ENCODE assay signal across 12 cellular contexts in the genomic region with DNA sequence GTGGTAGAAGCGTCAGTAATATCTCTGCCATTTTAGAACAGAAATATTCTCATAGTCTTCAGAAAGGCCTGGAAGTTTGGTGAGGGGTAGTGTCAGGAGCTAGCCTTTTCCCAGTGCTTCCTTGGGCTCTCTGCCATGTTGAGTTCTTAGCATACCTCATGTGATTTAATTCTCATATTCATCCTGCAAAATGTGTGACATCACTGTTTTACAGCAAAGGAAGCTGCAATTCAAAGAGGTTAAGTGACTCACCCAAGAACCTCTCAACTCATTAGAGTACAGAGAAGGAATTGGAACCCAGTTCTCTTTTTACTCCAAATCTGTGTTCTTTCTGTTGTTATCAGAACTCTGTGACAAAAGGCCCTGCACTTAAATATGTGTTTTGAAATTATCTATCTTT.
A peak's percentile ranks its signal among the peaks of the same experiment; 100 is the strongest.
DNase-seq lines count a peak whose midpoint lies in the region; ATAC-seq and TF ChIP-seq lines count a peak whose summit lies in the region.
"Had no signal": no experiment of that assay in that cellular context is flagged by ENCODE, and none has a peak within 500 bp of the region (broad histone marks: within the 10 kb centered on the region; RNA-seq: fewer than 3 reads in every experiment).

No MANE protein-coding gene starts in this region.

- TF ChIP-seq CTCF in HFF-Myc (IDR thresholded peaks at IDR 0.05; ENCODE audit: low read depth, low read length, missing control alignments): no peak

- POLR2A ChIA-PET in CD4-positive, alpha-beta memory T cell (lab: Charles Lee; ENCODE audit: partially characterized antibody): no interaction called here

- CTCF ChIA-PET in CD4-positive, alpha-beta memory T cell (lab: Charles Lee; ENCODE audit: partially characterized antibody): interaction anchor here (1.6 kb wide), 1 partner anchor 24 kb away, joined by 4 read pairs; no protein-coding TSS in a partner anchor

- H3K27ac ChIP-seq in CD4-positive, alpha-beta memory T cell (ENCODE audit: low read depth, low read length): no peak overlapping the region
- H3K27ac ChIP-seq: colonic mucosa, parathyroid adenoma had no signal

- peak; percentile 80 for ATAC-seq in stimulated activated effector memory CD8-positive, alpha-beta T cell treated with anti-CD3 and anti-CD28 coated beads, Interleukin-12 subunit alpha, Interleukin-12 subunit beta, amount 100 ng/mL, for 72 hours
- ATAC-seq in HG03439 (IDR thresholded peaks at IDR 0.05; ENCODE audit: unreplicated experiment) (no peak), left lobe of liver (no peak)
- ATAC-seq: T-cell had no signal

- peaks cover 41% of the 10 kb centered on the region for H3K36me3 Mint-ChIP-seq in stimulated activated effector memory CD8-positive, alpha-beta T cell treated with anti-CD3 and anti-CD28 coated beads, Interleukin-12 subunit alpha, Interleukin-12 subunit beta, amount 100 ng/mL, for 72 hours
- peaks cover 81 to 93% of the 10 kb centered on the region in 2 donors for H3K36me3 Mint-ChIP-seq in CD4-positive, alpha-beta memory T cell

- intact Hi-C loops in CD4-positive, alpha-beta memory T cell (cut with micrococcal nuclease): no loop called here

- H3K4me3 Mint-ChIP-seq in stimulated activated effector memory CD8-positive, alpha-beta T cell treated with anti-CD3 and anti-CD28 coated beads, Interleukin-12 subunit alpha, Interleukin-12 subunit beta, amount 100 ng/mL, for 72 hours: no peak overlapping the region
- no peak overlapping the region for H3K4me3 Mint-ChIP-seq in CD4-positive, alpha-beta memory T cell
- H3K4me3 Mint-ChIP-seq: T-cell had no signal

- H3K4me1 ChIP-seq in CD4-positive, alpha-beta memory T cell (ENCODE audit: insufficient read depth, low read length): peaks cover 11% of the 10 kb centered on the region
- H3K4me1 ChIP-seq: colonic mucosa, parathyroid adenoma had no signal

- H3K27ac Mint-ChIP-seq in stimulated activated effector memory CD8-positive, alpha-beta T cell treated with anti-CD3 and anti-CD28 coated beads, Interleukin-12 subunit alpha, Interleukin-12 subunit beta, amount 100 ng/mL, for 72 hours: peak overlapping the region; percentile 24
- peak overlapping the region in 1 of 7 donors; percentile 0 for H3K27ac Mint-ChIP-seq in CD4-positive, alpha-beta memory T cell
- H3K27ac Mint-ChIP-seq: T-cell had no signal

- H3K4me1 Mint-ChIP-seq in stimulated activated effector memory CD8-positive, alpha-beta T cell treated with anti-CD3 and anti-CD28 coated beads, Interleukin-12 subunit alpha, Interleukin-12 subunit beta, amount 100 ng/mL, for 72 hours: peaks cover 55% of the 10 kb centered on the region
- peaks cover 18 to 41% (median 33%) of the 10 kb centered on the region in 4 donors for H3K4me1 Mint-ChIP-seq in CD4-positive, alpha-beta memory T cell

- peaks cover 22% of the 10 kb centered on the region for H3K36me3 ChIP-seq in CD4-positive, alpha-beta memory T cell (ENCODE audit: insufficient read depth, low read length)
- H3K36me3 ChIP-seq: colonic mucosa had no signal

- peak; percentile 72 for DNase-seq in HFF-Myc (ENCODE audit: extremely low read depth, low read depth)
- peak; percentile 96 for DNase-seq in amniotic epithelial cell (ENCODE audit: low read depth)
- DNase-seq in foreskin melanocyte: peak; percentile 66
- no peak for DNase-seq in stimulated activated effector memory CD8-positive, alpha-beta T cell treated with anti-CD3 and anti-CD28 coated beads, Interleukin-12 subunit alpha, Interleukin-12 subunit beta, amount 100 ng/mL, for 72 hours (ENCODE audit: low spot score in 2 of 2)
- no peak for DNase-seq in left lobe of liver (ENCODE audit: low spot score)
- DNase-seq in CD4-positive, alpha-beta memory T cell: no peak
- DNase-seq: activated CD8-positive, alpha-beta memory T cell treated with anti-CD3 and anti-CD28 coated beads, Interleukin-2, amount 50 U/mL, for 4 hours; colonic mucosa; NCI-H510A treated with DMSO at 0.1 percent for 48 hours; T-cell had no signal

- no peak overlapping the region for H3K4me3 ChIP-seq in HFF-Myc (replicated peaks; ENCODE audit: low read depth, low read length)
- no peak overlapping the region for H3K4me3 ChIP-seq in CD4-positive, alpha-beta memory T cell (ENCODE audit: low read length in 2 of 2)
- H3K4me3 ChIP-seq: colonic mucosa had no signal

- peaks cover 4% of the 10 kb centered on the region for H3K9me3 Mint-ChIP-seq in stimulated activated effector memory CD8-positive, alpha-beta T cell treated with anti-CD3 and anti-CD28 coated beads, Interleukin-12 subunit alpha, Interleukin-12 subunit beta, amount 100 ng/mL, for 72 hours
- H3K9me3 Mint-ChIP-seq in CD4-positive, alpha-beta memory T cell: peaks cover 0 to 26% (median 19%) of the 10 kb centered on the region in 8 donors

- H3K9me3 ChIP-seq in CD4-positive, alpha-beta memory T cell (ENCODE audit: control insufficient read depth in 1 of 2, low read length in 2 of 2): no peaks in the 10 kb centered on the region
- H3K9me3 ChIP-seq: colonic mucosa had no signal

- no peaks in the 10 kb centered on the region for H3K27me3 ChIP-seq in CD4-positive, alpha-beta memory T cell (ENCODE audit: insufficient read depth, low read length)
- H3K27me3 ChIP-seq: colonic mucosa had no signal

- H3K27me3 Mint-ChIP-seq in CD4-positive, alpha-beta memory T cell: no peaks in the 10 kb centered on the region
- H3K27me3 Mint-ChIP-seq: T-cell had no signal

Comparison
In these comparisons a context has a peak if more than half of its experiments do, and no peak if none do; other contexts are left out.
1. DNase-seq: peak in HFF-Myc (single experiment), amniotic epithelial cell (single experiment) and foreskin melanocyte (single experiment); none in stimulated activated effector memory CD8-positive, alpha-beta T cell treated with anti-CD3 and anti-CD28 coated beads, Interleukin-12 subunit alpha, Interleukin-12 subunit beta, amount 100 ng/mL, for 72 hours (0 of 2), left lobe of liver (single experiment) and CD4-positive, alpha-beta memory T cell (0 of 5).